9 cellular contexts compared by ENCODE assay signal in the genomic region with DNA sequence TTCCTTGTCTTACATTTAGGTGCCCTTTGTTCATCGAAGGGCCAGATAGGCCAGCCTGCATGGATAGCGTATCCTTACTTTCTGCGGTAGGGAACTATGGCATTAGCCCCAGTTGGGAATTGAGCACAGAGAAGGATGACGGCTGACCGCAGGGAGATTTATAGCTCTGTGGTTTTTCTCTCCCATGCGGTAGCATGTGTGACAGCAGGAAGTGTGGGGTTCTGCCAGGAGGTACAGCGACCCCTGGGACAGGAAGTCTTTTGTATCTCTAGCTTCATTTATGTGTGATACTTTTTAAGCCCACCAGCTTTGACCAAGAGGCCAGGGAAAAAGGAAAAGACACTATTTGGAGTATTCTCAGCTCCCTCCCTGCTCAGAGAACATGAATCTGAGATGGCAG. TPM values are rescaled to one million over a fixed set of nuclear protein-coding genes. Genes with fewer than 3 reads are reported as not detected.
A peak's percentile ranks its signal among the peaks of the same experiment; 100 is the strongest.
DNase-seq lines count a peak whose midpoint lies in the region; ATAC-seq lines count a peak whose summit lies in the region.
"Had no signal": no experiment of that assay in that cellular context is flagged by ENCODE, and none has a peak within 500 bp of the region (broad histone marks: within the 10 kb centered on the region; RNA-seq: fewer than 3 reads in every experiment).

No MANE protein-coding gene starts in this region.

- peaks cover 29 to 60% of the 10 kb centered on the region in 2 donors for H3K4me1 ChIP-seq in naive thymus-derived CD4-positive, alpha-beta T cell (ENCODE audit: control insufficient read depth in 2 of 2, insufficient read depth in 2 of 2, low read length in 2 of 2)
- H3K4me1 ChIP-seq in mesendoderm (ENCODE audit: control insufficient read depth, low read depth, low read length): no peaks in the 10 kb centered on the region

- H2BK5ac ChIP-seq in mesendoderm (ENCODE audit: low read length): no peak overlapping the region

- H3K9ac ChIP-seq in mesendoderm (ENCODE audit: low read length): no peak overlapping the region

- no peak overlapping the region for H3K4ac ChIP-seq in mesendoderm (ENCODE audit: low read depth, low read length)

- no peak overlapping the region for H3K4me2 ChIP-seq in mesendoderm (ENCODE audit: low read length)

- H3K36me3 ChIP-seq in naive thymus-derived CD4-positive, alpha-beta T cell (ENCODE audit: control insufficient read depth in 2 of 3, insufficient read depth in 3 of 3, low read length in 3 of 3): no peaks in the 10 kb centered on the region
- H3K36me3 ChIP-seq in mesendoderm (ENCODE audit: control insufficient read depth, insufficient read depth, low read length): no peaks in the 10 kb centered on the region

- peak overlapping the region; percentile 1 for H3K4me3 ChIP-seq in naive thymus-derived CD4-positive, alpha-beta T cell (ENCODE audit: low read length)
- H3K4me3 ChIP-seq in mesendoderm (ENCODE audit: low read length): no peak overlapping the region

- H3K9me3 ChIP-seq in naive thymus-derived CD4-positive, alpha-beta T cell (ENCODE audit: control insufficient read depth in 2 of 3, low read length in 3 of 3): no peaks in the 10 kb centered on the region

- H3K23ac ChIP-seq in mesendoderm (ENCODE audit: low read length): no peak overlapping the region

- peak overlapping the region; percentile 20 to 78 (median 69) for H3K4me3 Mint-ChIP-seq in naive thymus-derived CD4-positive, alpha-beta T cell

- no peaks in the 10 kb centered on the region for H3K9me3 Mint-ChIP-seq in activated naive CD4-positive, alpha-beta T cell treated with anti-CD3 and anti-CD28 coated beads, Interleukin-2, amount 50 U/mL, for 72 hours
- H3K9me3 Mint-ChIP-seq in naive thymus-derived CD4-positive, alpha-beta T cell: peaks cover 0 to 6% (median 0%) of the 10 kb centered on the region in 11 donors

- no peak overlapping the region for H3K56ac ChIP-seq in mesendoderm (ENCODE audit: low read length)

- peak overlapping the region; percentile 79 to 88 for H3K27ac Mint-ChIP-seq in activated naive CD4-positive, alpha-beta T cell treated with anti-CD3 and anti-CD28 coated beads, Interleukin-2, amount 50 U/mL, for 72 hours
- peak overlapping the region in 8 of 9 donors; percentile 62 to 95 (median 83) for H3K27ac Mint-ChIP-seq in naive thymus-derived CD4-positive, alpha-beta T cell

- intact Hi-C loops in naive thymus-derived CD4-positive, alpha-beta T cell (cut with micrococcal nuclease): loop anchor here (2.0 to 5.0 kb wide), 2 partner anchors 17 to 41 kb away; no protein-coding TSS in a partner anchor

- POLR2A ChIA-PET in naive thymus-derived CD4-positive, alpha-beta T cell (lab: Charles Lee): interaction anchor here (0.6 to 1.9 kb wide), 5 partner anchors 14 to 54 kb away, joined by 3 to 10 read pairs (median 3); a partner anchor contains a TSS

- H2BK120ac ChIP-seq in mesendoderm (ENCODE audit: low read depth, low read length): no peak overlapping the region

- no peak overlapping the region for H3K27ac ChIP-seq in naive thymus-derived CD4-positive, alpha-beta T cell (ENCODE audit: low read depth, low read length)
- H3K27ac ChIP-seq in mesendoderm (ENCODE audit: low read depth, low read length): no peak overlapping the region
- H3K27ac ChIP-seq: epithelial cell of prostate had no signal

- CTCF ChIA-PET in naive thymus-derived CD4-positive, alpha-beta T cell (lab: Charles Lee): interaction anchor here (0.6 to 4.8 kb wide), 8 partner anchors 9 to 39 kb away, joined by 4 to 35 read pairs (median 5); a partner anchor contains a TSS

- no peak overlapping the region for H4K5ac ChIP-seq in mesendoderm (ENCODE audit: low read length)

- H3K79me1 ChIP-seq in mesendoderm (ENCODE audit: low read length): no peaks in the 10 kb centered on the region

- DNase-seq in ELR (ENCODE audit: low read depth) (peak; percentile 44), NAMALWA (ENCODE audit: low spot score) (peak; percentile 54), DMS53 (lab: John Stamatoyannopoulos, UW) (no peak), mesendoderm (no peak)
- DNase-seq in activated naive CD4-positive, alpha-beta T cell treated with anti-CD3 and anti-CD28 coated beads, Interleukin-2, amount 50 U/mL, for 72 hours (ENCODE audit: low spot score in 2 of 2): no peak
- peak in 5 of 9 donors; percentile 8 to 36 (median 24) for DNase-seq in naive thymus-derived CD4-positive, alpha-beta T cell

- H3K27me3 ChIP-seq in naive thymus-derived CD4-positive, alpha-beta T cell (ENCODE audit: control insufficient read depth in 2 of 2, insufficient read depth in 2 of 2, low read length in 2 of 2): no peaks in the 10 kb centered on the region
- no peaks in the 10 kb centered on the region for H3K27me3 ChIP-seq in mesendoderm (ENCODE audit: insufficient read depth, low read length, poor library complexity)

- no peak overlapping the region for H2AK5ac ChIP-seq in mesendoderm (ENCODE audit: low read length)

- H4K8ac ChIP-seq in mesendoderm (ENCODE audit: low read depth, low read length): no peak overlapping the region

- H2BK15ac ChIP-seq in mesendoderm (replicated peaks; ENCODE audit: low read depth): no peak overlapping the region

- no CpG with 5 or more reads among the region's 7 CpGs for WGBS in mesendoderm (ENCODE audit: extremely low coverage, insufficient coverage, low lambda C conversion rate)

- peaks cover 29 to 54% (median 38%) of the 10 kb centered on the region in 7 donors for H3K4me1 Mint-ChIP-seq in naive thymus-derived CD4-positive, alpha-beta T cell

- H3K79me2 ChIP-seq in mesendoderm (ENCODE audit: control insufficient read depth, insufficient read depth, low read length): no peaks in the 10 kb centered on the region

- ATAC-seq in activated naive CD4-positive, alpha-beta T cell treated with anti-CD3 and anti-CD28 coated beads, Interleukin-2, amount 50 U/mL, for 72 hours: no peak
- peak; percentile 48 for ATAC-seq in naive thymus-derived CD4-positive, alpha-beta T cell
- ATAC-seq in HG02981 (IDR thresholded peaks at IDR 0.05; ENCODE audit: unreplicated experiment) (no peak), HG03565 (IDR thresholded peaks at IDR 0.05; ENCODE audit: unreplicated experiment) (no peak)

- H3K18ac ChIP-seq in mesendoderm (ENCODE audit: low read length): no peak overlapping the region

- H3K36me3 Mint-ChIP-seq in activated naive CD4-positive, alpha-beta T cell treated with anti-CD3 and anti-CD28 coated beads, Interleukin-2, amount 50 U/mL, for 72 hours: peaks cover 0 to 11% of the 10 kb centered on the region in 2 donors
- H3K36me3 Mint-ChIP-seq in naive thymus-derived CD4-positive, alpha-beta T cell: peaks cover 0 to 14% (median 0%) of the 10 kb centered on the region in 5 donors

- no peaks in the 10 kb centered on the region for H3K27me3 Mint-ChIP-seq in naive thymus-derived CD4-positive, alpha-beta T cell

RNA-seq across cellular contexts. Expression of a gene that starts 33.1 kb away (rescaled TPM):
- 1 to 10 TPM; 3.3 to 4.0 TPM for total RNA-seq in activated naive CD4-positive, alpha-beta T cell treated with anti-CD3 and anti-CD28 coated beads, Interleukin-2, amount 50 U/mL, for 72 hours
- 10 to 100 TPM in 2 of 5 experiments, 1 to 10 TPM in 3; 4.9 to 28.5 (median 6.3) TPM for total RNA-seq in naive thymus-derived CD4-positive, alpha-beta T cell
- polyA plus RNA-seq in naive thymus-derived CD4-positive, alpha-beta T cell: 1 to 10 TPM in 1 of 2 donors, under 1 TPM in 1; 0.77 to 1.7 TPM
- polyA plus RNA-seq in mesendoderm (2013, experiment 1 of 2): 0.29 TPM
- polyA plus RNA-seq in mesendoderm (2013, experiment 2 of 2): 0.25 TPM

RNA-seq across cellular contexts. Expression of a gene that starts 44.8 kb away (rescaled TPM):
- total RNA-seq in activated naive CD4-positive, alpha-beta T cell treated with anti-CD3 and anti-CD28 coated beads, Interleukin-2, amount 50 U/mL, for 72 hours: 100 to 1,000 TPM; 112 to 120 TPM
- 10 to 100 TPM; 50.5 to 75.0 (median 66.5) TPM for total RNA-seq in naive thymus-derived CD4-positive, alpha-beta T cell
- polyA plus RNA-seq in naive thymus-derived CD4-positive, alpha-beta T cell: 10 to 100 TPM; 35.4 to 52.4 TPM
- polyA plus RNA-seq in mesendoderm (2013, experiment 1 of 2): 191 TPM
- polyA plus RNA-seq in mesendoderm (2013, experiment 2 of 2): 182 TPM

Comparison
In these comparisons a context has a peak if more than half of its experiments do, and no peak if none do; other contexts are left out.
1. DNase-seq: peak in ELR (single experiment), NAMALWA (single experiment) and naive thymus-derived CD4-positive, alpha-beta T cell (5 of 9); none in activated naive CD4-positive, alpha-beta T cell treated with anti-CD3 and anti-CD28 coated beads, Interleukin-2, amount 50 U/mL, for 72 hours (0 of 2), DMS53 (single experiment) and mesendoderm (single experiment).